Comparison of ENCODE assay signal across 8 cellular contexts in the genomic region with DNA sequence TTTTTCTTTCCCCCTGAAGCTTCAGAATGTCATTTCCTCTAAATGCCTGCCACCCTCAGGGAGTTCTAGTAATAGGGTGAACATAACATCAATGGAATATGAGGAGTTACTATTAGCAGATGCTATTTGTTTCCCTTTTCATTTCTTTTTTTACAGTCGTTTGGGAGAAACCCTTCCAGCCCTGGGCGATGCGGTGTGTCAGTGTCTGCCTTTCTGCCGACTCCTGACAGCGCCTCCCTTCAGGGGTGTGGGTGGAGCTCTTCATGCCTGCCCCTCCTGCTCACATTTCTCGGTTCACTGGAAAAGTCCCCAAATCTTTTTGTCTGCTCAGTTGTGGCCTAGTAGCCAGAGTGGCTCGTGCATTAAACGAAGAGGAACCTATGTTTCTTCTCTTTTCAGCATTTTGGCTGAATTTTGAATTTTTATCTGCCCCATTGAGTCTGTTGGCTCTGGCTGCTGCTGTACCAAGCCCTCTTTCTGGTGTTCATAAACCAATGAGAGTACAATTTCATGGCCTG.
DNase-seq lines count a peak whose midpoint lies in the region; ATAC-seq and TF ChIP-seq lines count a peak whose summit lies in the region.

No MANE protein-coding gene starts in this region.

- DNase-seq in Kasumi-1 (lab: John Stamatoyannopoulos, UW): peak; percentile 63 to 79
- peak; percentile 53 for DNase-seq in brain microvascular endothelial cell
- DNase-seq in kidney epithelial cell (ENCODE audit: low read depth): no peak
- peak; percentile 43 for DNase-seq in stromal cell of bone marrow (ENCODE audit: low read depth)
- DNase-seq in DMS53 treated with DMSO at 0.1 percent for 48 hours (lab: John Stamatoyannopoulos, UW; ENCODE audit: unreplicated experiment): no peak
- DNase-seq in NCI-H1436 (lab: John Stamatoyannopoulos, UW): no peak

- ATAC-seq in GM18498 (IDR thresholded peaks at IDR 0.05; ENCODE audit: unreplicated experiment) (peak; percentile 86), GM21786 (IDR thresholded peaks at IDR 0.05; ENCODE audit: unreplicated experiment) (peak; percentile 87)

- H3K27ac ChIP-seq in brain microvascular endothelial cell: no peak overlapping the region

- H3K27me3 ChIP-seq in brain microvascular endothelial cell (replicated peaks) (no peaks in the 10 kb centered on the region), kidney epithelial cell (ENCODE audit: control insufficient read depth, insufficient read depth, low read length) (no peaks in the 10 kb centered on the region)

- H3K36me3 ChIP-seq in brain microvascular endothelial cell (replicated peaks) (no peaks in the 10 kb centered on the region), kidney epithelial cell (ENCODE audit: control insufficient read depth, insufficient read depth, low read length) (no peaks in the 10 kb centered on the region)

- peak overlapping the region; percentile 22 for H3K4me3 ChIP-seq in brain microvascular endothelial cell (ENCODE audit: low read depth, low read length)
- peak overlapping the region; percentile 10 for H3K4me3 ChIP-seq in kidney epithelial cell (ENCODE audit: low read depth, low read length)

- TF ChIP-seq CTCF in brain microvascular endothelial cell (IDR thresholded peaks at IDR 0.05; ENCODE audit: low read depth, low read length, missing control alignments): peak; percentile 9
- no peak for TF ChIP-seq CTCF in kidney epithelial cell (IDR thresholded peaks at IDR 0.05; ENCODE audit: insufficient read depth, low read length, poor library complexity, severe bottlenecking)

- in situ Hi-C loops in brain microvascular endothelial cell (cut with HindIII; ENCODE audit: low pct_ligation_motif_present, low sequenced_read_pairs): no loop called here

Comparison
In these comparisons a context has a peak if more than half of its experiments do, and no peak if none do; other contexts are left out.
1. DNase-seq: peak in Kasumi-1 (2 of 2), brain microvascular endothelial cell (single experiment) and stromal cell of bone marrow (single experiment); none in kidney epithelial cell (single experiment), DMS53 treated with DMSO at 0.1 percent for 48 hours (single experiment) and NCI-H1436 (single experiment).